In genomic region chr2:170771049-170771937, GRCh38 we compare ENCODE assay signal across 1 cellular context.
A peak's percentile ranks its signal among the peaks of the same experiment; 100 is the strongest.
TF ChIP-seq lines count a peak whose summit lies in the region.

No MANE protein-coding gene starts in this region.

TF ChIP-seq in endothelial cell of umbilical vein, 7 proteins besides CTCF, POLR2A, EP300 and RAD21:
- TF ChIP-seq JUN (IDR thresholded peaks at IDR 0.05; ENCODE audit: borderline replicate concordance, insufficient read depth, insufficient read length, low read depth) (no peak), EZH2 (IDR thresholded peaks at IDR 0.05; ENCODE audit: borderline replicate concordance, low read depth, low read length, severe bottlenecking) (peak; percentile 64)
